Comparison of ENCODE assay signal across 8 cellular contexts in genomic region chr4:111630705-111631104, GRCh38.
DNase-seq lines count a peak whose midpoint lies in the region; ATAC-seq and TF ChIP-seq lines count a peak whose summit lies in the region.

No MANE protein-coding gene starts in this region.

- peak; percentile 41 for DNase-seq in AG08395 (ENCODE audit: low spot score)
- DNase-seq in HFF-Myc (ENCODE audit: extremely low read depth, low read depth) = no peak
- DNase-seq in SJCRH30 = peak; percentile 6 to 82
- DNase-seq in glomerular endothelial cell (ENCODE audit: extremely low read depth, low read depth, low spot score) = peak; percentile 20
- no peak for DNase-seq in uterus
- DNase-seq in nucleus accumbens (lab: John Stamatoyannopoulos, UW) = no peak

- ATAC-seq in HG02610 (IDR thresholded peaks at IDR 0.05; ENCODE audit: unreplicated experiment) (no peak), HG03439 (IDR thresholded peaks at IDR 0.05; ENCODE audit: unreplicated experiment) (no peak)

- H3K4me1 ChIP-seq in SJCRH30 (peaks cover 8% of the 10 kb centered on the region; the same call in 1 of the 2 replicates), uterus (no peaks in the 10 kb centered on the region)

- no peak for TF ChIP-seq POLR2A in uterus (IDR thresholded peaks at IDR 0.05)

- intact Hi-C loops in uterus (cut with DNase I; ENCODE audit: low total_unique reads) = no loop called here

- TF ChIP-seq CTCF in HFF-Myc (IDR thresholded peaks at IDR 0.05; ENCODE audit: low read depth, low read length, missing control alignments) (peak; percentile 25), uterus (IDR thresholded peaks at IDR 0.05) (peak in 1 of 4 experiments; percentile 8)

- H3K36me3 ChIP-seq in SJCRH30 (no peaks in the 10 kb centered on the region), uterus (no peaks in the 10 kb centered on the region)

- H3K27ac ChIP-seq in SJCRH30 = no peak overlapping the region
- H3K27ac ChIP-seq in uterus = no peak overlapping the region

- no peak overlapping the region for H3K4me3 ChIP-seq in HFF-Myc (replicated peaks; ENCODE audit: low read depth, low read length)
- H3K4me3 ChIP-seq in SJCRH30 = no peak overlapping the region
- no peak overlapping the region for H3K4me3 ChIP-seq in uterus

- H3K9me3 ChIP-seq in SJCRH30 (replicated peaks) (no peaks in the 10 kb centered on the region), uterus (no peaks in the 10 kb centered on the region)

- H3K27me3 ChIP-seq in SJCRH30 (no peaks in the 10 kb centered on the region), uterus (peaks cover 0 to 12% of the 10 kb centered on the region in 2 donors)

Comparison
In these comparisons a context has a peak if more than half of its experiments do, and no peak if none do; other contexts are left out.
1. DNase-seq: peak in AG08395 (single experiment), SJCRH30 (2 of 2) and glomerular endothelial cell (single experiment); none in HFF-Myc (single experiment), uterus (0 of 2) and nucleus accumbens (0 of 56).